ENCODE assay signal across 8 cellular contexts in genomic region chr12:112937741-112938719, GRCh38. TPM values are rescaled to one million over a fixed set of nuclear protein-coding genes. Genes with fewer than 3 reads are reported as not detected.
DNase-seq lines count a peak whose midpoint lies in the region; ATAC-seq, FAIRE-seq and TF ChIP-seq lines count a peak whose summit lies in the region.

OAS3 (plus strand) TSS chr12:112938474; CDS start chr12:112938531, 57 bp downstream.

- H3K27ac ChIP-seq in C4-2B (peak within 1 kb of the TSS; percentile 70), HepG2 (ENCODE audit: extremely low read length, insufficient read depth, low read length) (peak within 1 kb of the TSS; percentile 49)

- peaks cover 16% of the 10 kb centered on the region for H3K36me3 Mint-ChIP-seq in activated CD4-positive, alpha-beta T cell treated with anti-CD3 and anti-CD28 coated beads, Interleukin-2, amount 10 ng/mL, durations not matched to agents 24 days and 14 days (ENCODE audit: low read depth)

- no peaks in the 10 kb centered on the region; a peak in 1 of 5 replicates for H3K36me3 ChIP-seq in HepG2 (replicated peaks in 1 of 2; ENCODE audit: control insufficient read depth in 1 of 2, insufficient read depth in 2 of 2, low read length in 2 of 2)

- peak; percentile 78 for FAIRE-seq in HepG2 (lab: Jason Lieb, UNC)

- 10% methylated on average over 34 of the region's 50 CpGs for WGBS in HepG2 (ENCODE audit: low lambda C conversion rate)

- H3K79me2 ChIP-seq in HepG2 (ENCODE audit: insufficient read depth, low read length), result no peaks in the 10 kb centered on the region

- intact Hi-C loops in activated CD4-positive, alpha-beta T cell treated with anti-CD3 and anti-CD28 coated beads, Interleukin-2, amount 10 ng/mL, durations not matched to agents 24 days and 14 days (cut with micrococcal nuclease), result loop anchor here (1.0 kb wide), 1 partner anchor 30 kb away; no protein-coding TSS in a partner anchor
- intact Hi-C loops in HepG2 (cut with micrococcal nuclease; ENCODE audit: unreplicated experiment), result loop anchor here (2.0 kb wide), 1 partner anchor 37 kb away; no protein-coding TSS in a partner anchor

- H3K9me3 Mint-ChIP-seq in activated CD4-positive, alpha-beta T cell treated with anti-CD3 and anti-CD28 coated beads, Interleukin-2, amount 10 ng/mL, durations not matched to agents 24 days and 14 days, result no peaks in the 10 kb centered on the region

- peak within 1 kb of the TSS; percentile 96 for H3K27ac Mint-ChIP-seq in activated CD4-positive, alpha-beta T cell treated with anti-CD3 and anti-CD28 coated beads, Interleukin-2, amount 10 ng/mL, durations not matched to agents 24 days and 14 days

- no peaks in the 10 kb centered on the region for H3K27me3 Mint-ChIP-seq in activated CD4-positive, alpha-beta T cell treated with anti-CD3 and anti-CD28 coated beads, Interleukin-2, amount 10 ng/mL, durations not matched to agents 24 days and 14 days

- H3K4me2 ChIP-seq in HepG2 (ENCODE audit: low read depth, low read length), result peak within 1 kb of the TSS; percentile 93

- peak within 1 kb of the TSS; percentile 69 for H3K9ac ChIP-seq in HepG2 (ENCODE audit: insufficient read depth, low read depth, low read length)

- TF ChIP-seq EP300 in HepG2 (IDR thresholded peaks at IDR 0.05; ENCODE audit: low read depth in 2 of 2, low read length in 2 of 2) (no peak), HepG2 (CRISPR knock-in tag; IDR thresholded peaks at IDR 0.05; ENCODE audit: borderline replicate concordance) (no peak)

- H3K4me3 Mint-ChIP-seq in activated CD4-positive, alpha-beta T cell treated with anti-CD3 and anti-CD28 coated beads, Interleukin-2, amount 10 ng/mL, durations not matched to agents 24 days and 14 days, result peak within 1 kb of the TSS; percentile 89

- peak within 1 kb of the TSS; percentile 93 for H2AFZ ChIP-seq in HepG2 (ENCODE audit: low read length)

- POLR2A ChIA-PET in HepG2 (lab: Yijun Ruan, JAX), result interaction anchor here (0.8 to 2.1 kb wide), 5 partner anchors 9 to 31 kb away, joined by 3 to 19 read pairs (median 3); partner anchors contain the start of gene OAS1

- peak; percentile 56 for ATAC-seq in GM19467 (IDR thresholded peaks at IDR 0.05; ENCODE audit: unreplicated experiment)
- ATAC-seq in HepG2, result peak; percentile 90
- no peak for ATAC-seq in GM21825 (IDR thresholded peaks at IDR 0.05; ENCODE audit: unreplicated experiment)

- peak; percentile 49 for DNase-seq in NCI-H2029 treated with DMSO at 0.1 percent for 48 hours (lab: John Stamatoyannopoulos, UW)
- DNase-seq in activated CD4-positive, alpha-beta T cell treated with anti-CD3 and anti-CD28 coated beads, Interleukin-2, amount 10 ng/mL, durations not matched to agents 24 days and 14 days, result peak; percentile 95
- peak; percentile 64 for DNase-seq in dermis blood vessel endothelial cell
- peak; percentile 77 for DNase-seq in HepG2 (ENCODE audit: low spot score)
- peak; percentile 74 for DNase-seq in stimulated activated CD4-positive, alpha-beta T cell treated with anti-CD3 and anti-CD28 coated beads, Interleukin-2, amount 100 ng/mL, for 4 hours (ENCODE audit: low read depth)

- in situ Hi-C loops in HepG2 (cut with HindIII; ENCODE audit: extremely low pct_ligation_motif_present, low pct_unique_long_range_greater_than_20kb), result no loop called here

- peaks cover 28% of the 10 kb centered on the region for H3K4me1 ChIP-seq in HepG2 (ENCODE audit: insufficient read depth, low read length)

- peak within 1 kb of the TSS; percentile 76 to 86 (median 81) for H3K4me3 ChIP-seq in HepG2 (replicated peaks in 1 of 3; ENCODE audit: insufficient read depth in 1 of 3, low read depth in 2 of 3, low read length in 3 of 3)

- peak in 1 of 2 experiments; percentile 54 for TF ChIP-seq POLR2A in HepG2 (IDR thresholded peaks at IDR 0.05; ENCODE audit: insufficient read depth in 1 of 2, low read depth in 2 of 2, low read length in 2 of 2)

- no peaks in the 10 kb centered on the region for H3K9me3 ChIP-seq in HepG2 (ENCODE audit: low read length)

- H3K27me3 ChIP-seq in HepG2 (ENCODE audit: control insufficient read depth in 1 of 2, insufficient read depth in 2 of 2, low read length in 2 of 2), result no peaks in the 10 kb centered on the region; a peak in 1 of 5 replicates

- CTCF ChIA-PET in HepG2 (lab: Yijun Ruan, JAX; ENCODE audit: low intra/inter-chr PET ratio, low total read pairs), result no interaction called here

- H4K20me1 ChIP-seq in HepG2 (ENCODE audit: insufficient read depth, low read length), result no peaks in the 10 kb centered on the region

- H3K4me1 Mint-ChIP-seq in activated CD4-positive, alpha-beta T cell treated with anti-CD3 and anti-CD28 coated beads, Interleukin-2, amount 10 ng/mL, durations not matched to agents 24 days and 14 days, result peaks cover 48% of the 10 kb centered on the region

- TF ChIP-seq CTCF in C4-2B (conservative IDR thresholded peaks at IDR 0.05) (no peak), HepG2 (CRISPR knock-in tag; IDR thresholded peaks at IDR 0.05) (peak; percentile 52)

- TSS peak; percentile 59 for BruUV-seq in HepG2 (replicated peaks; lab: Mats Ljungman, UMichigan)

- TF ChIP-seq RAD21 in HepG2 (CRISPR knock-in tag; IDR thresholded peaks at IDR 0.05), result peak; percentile 11; the same call in 1 of the 2 replicates

TF ChIP-seq in HepG2, 621 proteins besides CTCF, POLR2A, EP300 and RAD21 (continues in another document):
- TF ChIP-seq KDM2A (CRISPR knock-in tag; IDR thresholded peaks at IDR 0.05; ENCODE audit: borderline replicate concordance, low read depth), result peak; percentile 41; the same call in 1 of the 2 replicates
- TF ChIP-seq HOXA3 (CRISPR knock-in tag; IDR thresholded peaks at IDR 0.05), result peak; percentile 55; the same call in 1 of the 2 replicates
- no peak for TF ChIP-seq TCF12 (IDR thresholded peaks at IDR 0.05)
- TF ChIP-seq TCF12 (CRISPR knock-in tag; IDR thresholded peaks at IDR 0.05), result peak; percentile 27; the same call in 1 of the 2 replicates
- TF ChIP-seq HOXA9 (CRISPR knock-in tag; IDR thresholded peaks at IDR 0.05; ENCODE audit: borderline replicate concordance), result 0 out of 2 replicates have a peak, but pooled peaks have one; percentile 36
- TF ChIP-seq KDM5B (CRISPR knock-in tag; IDR thresholded peaks at IDR 0.05; ENCODE audit: borderline replicate concordance), result peak; percentile 76; the same call in 1 of the 2 replicates
- TF ChIP-seq FUBP1 (CRISPR knock-in tag; IDR thresholded peaks at IDR 0.05; ENCODE audit: borderline replicate concordance), result no peak
- TF ChIP-seq GABPA (IDR thresholded peaks at IDR 0.05; ENCODE audit: low read depth, low read length), result peak; percentile 22; the same call in 1 of the 2 replicates
- peak; percentile 75 for TF ChIP-seq GABPA (CRISPR knock-in tag; IDR thresholded peaks at IDR 0.05; ENCODE audit: low read depth)

RNA-seq across cellular contexts. Expression of gene OAS3, which starts in this region (rescaled TPM):
- total RNA-seq in activated CD4-positive, alpha-beta T cell treated with anti-CD3 and anti-CD28 coated beads, Interleukin-2, amount 10 ng/mL, durations not matched to agents 24 days and 14 days, result 47.5 and 48.9 TPM in 2 replicates
- total RNA-seq in dermis blood vessel endothelial cell (9.4 and 27.3 TPM in 2 replicates), HepG2 (2016; rRNA removed; fragmentation: Illumina TruSeq; extraction: Trizol) (10.5 and 16.7 TPM in 2 replicates)
- 0.79 and 0.81 TPM in 2 replicates for total RNA-seq in HepG2 (2016; cell fraction: cytosol; rRNA removed; fragmentation: Illumina TruSeq; extraction: Trizol; ENCODE audit: low read depth)
- 11.3 and 14.6 TPM in 2 replicates for total RNA-seq in HepG2 (2016; cell fraction: insoluble cytoplasmic fraction; rRNA removed; fragmentation: Illumina TruSeq; extraction: Trizol)
- 3.8 and 3.9 TPM in 2 replicates for total RNA-seq in HepG2 (2016; cell fraction: membrane; rRNA removed; fragmentation: Illumina TruSeq; extraction: Trizol)
- 8.6 and 11.6 TPM in 2 replicates for total RNA-seq in HepG2 (2016; cell fraction: nucleus; rRNA removed; fragmentation: Illumina TruSeq; extraction: Trizol)
- 4.8 and 6.7 TPM in 2 replicates for polyA plus RNA-seq in HepG2 (2011; rRNA removed)
- polyA plus RNA-seq in HepG2 (2011; cell fraction: cytosol; rRNA removed), result 3.6 TPM in 2 replicates
- polyA plus RNA-seq in HepG2 (2011; cell fraction: nucleus; rRNA removed), result 16.1 and 17.1 TPM in 2 replicates
- 4.8 and 5.6 TPM in 2 replicates for polyA plus RNA-seq in HepG2 (2012)
- polyA plus RNA-seq in HepG2 (2016; cell fraction: cytosol; fragmentation: Illumina TruSeq; extraction: Trizol; ENCODE audit: low read depth), result 0.70 and 0.71 TPM in 2 replicates
- 12.8 and 14.3 TPM in 2 replicates for polyA plus RNA-seq in HepG2 (2016; cell fraction: insoluble cytoplasmic fraction; fragmentation: Illumina TruSeq; extraction: Trizol; ENCODE audit: low read depth)
- 2.1 and 2.2 TPM in 2 replicates for polyA plus RNA-seq in HepG2 (2016; cell fraction: membrane; fragmentation: Illumina TruSeq; extraction: Trizol; ENCODE audit: low read depth)
- 10.5 and 12.9 TPM in 2 replicates for polyA plus RNA-seq in HepG2 (2016; cell fraction: nucleus; fragmentation: Illumina TruSeq; extraction: Trizol; ENCODE audit: insufficient read depth, low read depth)
- polyA minus RNA-seq in HepG2 (2011; rRNA and poly(A)+ RNA removed; ENCODE audit: low replicate concordance), result 35.2 and 111 TPM in 2 replicates
- polyA minus RNA-seq in HepG2 (2011; cell fraction: cytosol; rRNA and poly(A)+ RNA removed), result 6.7 and 6.8 TPM in 2 replicates
- 12.4 and 16.2 TPM in 2 replicates for polyA minus RNA-seq in HepG2 (2011; cell fraction: nucleus; rRNA and poly(A)+ RNA removed)
